In genomic region chr2:230797515-230798495, GRCh38 we compare ENCODE assay signal across 10 cellular contexts.
DNase-seq lines count a peak whose midpoint lies in the region; ATAC-seq, FAIRE-seq and TF ChIP-seq lines count a peak whose summit lies in the region.
"Had no signal": no experiment of that assay in that cellular context is flagged by ENCODE, and none has a peak within 500 bp of the region (broad histone marks: within the 10 kb centered on the region; RNA-seq: fewer than 3 reads in every experiment).

No MANE protein-coding gene starts in this region.

- H3K4me1 Mint-ChIP-seq in astrocyte (ENCODE audit: low read depth, unreplicated experiment) (peaks cover 36% of the 10 kb centered on the region), Caco-2 (ENCODE audit: low read depth, unreplicated experiment) (no peaks in the 10 kb centered on the region)
- H3K4me1 Mint-ChIP-seq: nephron had no signal

- H3K27me3 ChIP-seq in astrocyte (ENCODE audit: insufficient read depth, low read length) (no peaks in the 10 kb centered on the region), Caco-2 (replicated peaks; ENCODE audit: control insufficient read depth, insufficient read depth, low read length) (no peaks in the 10 kb centered on the region)

- no peak overlapping the region for H2AFZ ChIP-seq in astrocyte (ENCODE audit: low read depth, low read length)

- H3K4me1 ChIP-seq in astrocyte (ENCODE audit: insufficient read depth, low read length), result peaks cover 43% of the 10 kb centered on the region
- no peaks in the 10 kb centered on the region; the same call in 1 of the 2 replicates for H3K4me1 ChIP-seq in Caco-2

- H3K36me3 ChIP-seq in astrocyte (ENCODE audit: insufficient read depth, low read length) (peaks cover 16% of the 10 kb centered on the region), Caco-2 (ENCODE audit: control insufficient read depth, insufficient read depth, low read length) (no peaks in the 10 kb centered on the region)

- TF ChIP-seq CTCF in astrocyte (IDR thresholded peaks at IDR 0.05; ENCODE audit: insufficient read depth, low read depth, low read length) (no peak), Caco-2 (IDR thresholded peaks at IDR 0.05; ENCODE audit: insufficient read depth in 1 of 2, low read depth in 1 of 2, low read length in 1 of 2, severe bottlenecking in 1 of 2, unreplicated experiment in 1 of 2) (no peak)

- no TSS peak for BruUV-seq in Caco-2 (replicated peaks; lab: Mats Ljungman, UMichigan)

- DNase-seq in GM18507 (ENCODE audit: extremely low spot score, insufficient read length, low read depth), result no peak
- peak; percentile 54 for DNase-seq in astrocyte (ENCODE audit: low read depth)
- DNase-seq in pons (ENCODE audit: low spot score), result peak; percentile 50
- no peak for DNase-seq in T-helper 9 cell
- DNase-seq in activated CD8-positive, alpha-beta memory T cell treated with anti-CD3 and anti-CD28 coated beads, Interleukin-2, amount 50 U/mL, for 48 hours, result no peak
- no peak for DNase-seq in Caco-2

- POLR2A ChIA-PET in Caco-2 (lab: Charles Lee), result no interaction called here

- H3K9ac ChIP-seq in astrocyte (ENCODE audit: low read length), result no peak overlapping the region

- FAIRE-seq in GM18507 (lab: Jason Lieb, UNC), result peak; percentile 69
- FAIRE-seq in astrocyte (lab: Jason Lieb, UNC), result no peak

- H3K4me3 Mint-ChIP-seq in astrocyte (ENCODE audit: unreplicated experiment) (no peak overlapping the region), Caco-2 (ENCODE audit: unreplicated experiment) (no peak overlapping the region)
- H3K4me3 Mint-ChIP-seq: nephron; stimulated activated naive CD8-positive, alpha-beta T cell treated with anti-CD3 and anti-CD28 coated beads, Interleukin-15, Interleukin-2, amounts not matched to agents 100 ng/mL and 50 ng/mL, for 24 hours had no signal

- peak; percentile 47 for ATAC-seq in HG03521 (IDR thresholded peaks at IDR 0.05; ENCODE audit: unreplicated experiment)
- no peak for ATAC-seq in HG03175 (IDR thresholded peaks at IDR 0.05; ENCODE audit: unreplicated experiment)

- H3K27ac Mint-ChIP-seq in astrocyte (ENCODE audit: unreplicated experiment) (no peak overlapping the region), Caco-2 (ENCODE audit: unreplicated experiment) (no peak overlapping the region)
- H3K27ac Mint-ChIP-seq: nephron; stimulated activated naive CD8-positive, alpha-beta T cell treated with anti-CD3 and anti-CD28 coated beads, Interleukin-15, Interleukin-2, amounts not matched to agents 100 ng/mL and 50 ng/mL, for 24 hours had no signal

- H3K27ac ChIP-seq in astrocyte (ENCODE audit: low read depth, low read length), result no peak overlapping the region

- CTCF ChIA-PET in Caco-2 (lab: Charles Lee), result interaction anchor here (1.1 to 1.9 kb wide), 3 partner anchors 12 to 84 kb away, joined by 3 to 7 read pairs (median 5); no protein-coding TSS in a partner anchor

- H3K4me3 ChIP-seq in astrocyte (ENCODE audit: insufficient read depth, low read depth, low read length) (no peak overlapping the region), Caco-2 (ENCODE audit: low read depth, low read length) (no peak overlapping the region)

- H3K36me3 Mint-ChIP-seq in astrocyte (ENCODE audit: low read depth, unreplicated experiment) (peaks cover 19% of the 10 kb centered on the region), Caco-2 (ENCODE audit: insufficient read depth, unreplicated experiment) (peaks cover 41% of the 10 kb centered on the region)

- H4K20me1 ChIP-seq in astrocyte (ENCODE audit: insufficient read depth, low read length), result peaks cover 22% of the 10 kb centered on the region

- intact Hi-C loops in Caco-2 (cut with micrococcal nuclease; ENCODE audit: unreplicated experiment), result loop anchor here (2.0 to 5.0 kb wide), 4 partner anchors 36 to 186 kb away; no protein-coding TSS in a partner anchor

- H3K79me2 ChIP-seq in astrocyte (ENCODE audit: insufficient read depth, low read length), result peaks cover 40% of the 10 kb centered on the region

- H3K4me2 ChIP-seq in astrocyte (ENCODE audit: low read length), result peak overlapping the region; percentile 26

- no peaks in the 10 kb centered on the region for H3K9me3 ChIP-seq in astrocyte (ENCODE audit: insufficient read depth, low read depth, low read length)
- no peaks in the 10 kb centered on the region for H3K9me3 ChIP-seq in Caco-2

- H3K27me3 Mint-ChIP-seq in astrocyte (ENCODE audit: low read depth, unreplicated experiment) (no peaks in the 10 kb centered on the region), Caco-2 (ENCODE audit: insufficient read depth, unreplicated experiment) (no peaks in the 10 kb centered on the region)
- H3K27me3 Mint-ChIP-seq: stimulated activated naive CD8-positive, alpha-beta T cell treated with anti-CD3 and anti-CD28 coated beads, Interleukin-15, Interleukin-2, amounts not matched to agents 100 ng/mL and 50 ng/mL, for 24 hours had no signal

- H3K9me3 Mint-ChIP-seq in astrocyte (ENCODE audit: unreplicated experiment) (peaks cover 1% of the 10 kb centered on the region), Caco-2 (ENCODE audit: unreplicated experiment) (no peaks in the 10 kb centered on the region)
- H3K9me3 Mint-ChIP-seq: stimulated activated naive CD8-positive, alpha-beta T cell treated with anti-CD3 and anti-CD28 coated beads, Interleukin-15, Interleukin-2, amounts not matched to agents 100 ng/mL and 50 ng/mL, for 24 hours had no signal

Comparison
In these comparisons a context has a peak if more than half of its experiments do, and no peak if none do; other contexts are left out.
1. DNase-seq: peak in astrocyte (single experiment) and pons (single experiment); none in GM18507 (single experiment), T-helper 9 cell (single experiment), activated CD8-positive, alpha-beta memory T cell treated with anti-CD3 and anti-CD28 coated beads, Interleukin-2, amount 50 U/mL, for 48 hours (single experiment) and Caco-2 (0 of 2).